In the genomic region with DNA sequence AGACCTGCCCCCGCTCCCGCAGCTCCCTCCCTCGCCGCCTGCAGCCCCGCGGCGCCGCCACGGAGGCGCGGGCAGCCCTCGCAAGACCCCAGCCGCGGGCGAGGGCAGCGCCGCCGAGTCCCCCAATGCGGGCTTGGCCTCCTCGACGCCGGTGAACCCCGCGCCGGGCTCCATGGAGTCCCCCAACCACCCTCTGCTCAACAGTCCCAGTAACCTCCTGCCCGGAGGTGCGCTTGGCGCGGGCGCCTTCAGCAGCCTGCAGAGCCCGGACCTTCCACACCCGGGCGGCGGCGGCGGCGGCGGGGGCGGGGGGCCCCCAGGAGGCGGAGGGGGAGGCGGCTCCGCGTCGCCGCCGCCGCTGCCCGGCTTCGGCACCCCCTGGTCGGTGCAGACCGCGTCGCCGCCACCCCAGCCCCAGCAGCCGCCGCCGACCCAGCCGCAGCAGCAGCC, we compare ENCODE assay signal across 1 cellular context.
TF ChIP-seq lines count a peak whose summit lies in the region.

No MANE protein-coding gene starts in this region.

TF ChIP-seq in HepG2, 621 proteins besides CTCF, POLR2A, EP300 and RAD21 (continued from another document and continues in another):
- TF ChIP-seq, protein P1, sequence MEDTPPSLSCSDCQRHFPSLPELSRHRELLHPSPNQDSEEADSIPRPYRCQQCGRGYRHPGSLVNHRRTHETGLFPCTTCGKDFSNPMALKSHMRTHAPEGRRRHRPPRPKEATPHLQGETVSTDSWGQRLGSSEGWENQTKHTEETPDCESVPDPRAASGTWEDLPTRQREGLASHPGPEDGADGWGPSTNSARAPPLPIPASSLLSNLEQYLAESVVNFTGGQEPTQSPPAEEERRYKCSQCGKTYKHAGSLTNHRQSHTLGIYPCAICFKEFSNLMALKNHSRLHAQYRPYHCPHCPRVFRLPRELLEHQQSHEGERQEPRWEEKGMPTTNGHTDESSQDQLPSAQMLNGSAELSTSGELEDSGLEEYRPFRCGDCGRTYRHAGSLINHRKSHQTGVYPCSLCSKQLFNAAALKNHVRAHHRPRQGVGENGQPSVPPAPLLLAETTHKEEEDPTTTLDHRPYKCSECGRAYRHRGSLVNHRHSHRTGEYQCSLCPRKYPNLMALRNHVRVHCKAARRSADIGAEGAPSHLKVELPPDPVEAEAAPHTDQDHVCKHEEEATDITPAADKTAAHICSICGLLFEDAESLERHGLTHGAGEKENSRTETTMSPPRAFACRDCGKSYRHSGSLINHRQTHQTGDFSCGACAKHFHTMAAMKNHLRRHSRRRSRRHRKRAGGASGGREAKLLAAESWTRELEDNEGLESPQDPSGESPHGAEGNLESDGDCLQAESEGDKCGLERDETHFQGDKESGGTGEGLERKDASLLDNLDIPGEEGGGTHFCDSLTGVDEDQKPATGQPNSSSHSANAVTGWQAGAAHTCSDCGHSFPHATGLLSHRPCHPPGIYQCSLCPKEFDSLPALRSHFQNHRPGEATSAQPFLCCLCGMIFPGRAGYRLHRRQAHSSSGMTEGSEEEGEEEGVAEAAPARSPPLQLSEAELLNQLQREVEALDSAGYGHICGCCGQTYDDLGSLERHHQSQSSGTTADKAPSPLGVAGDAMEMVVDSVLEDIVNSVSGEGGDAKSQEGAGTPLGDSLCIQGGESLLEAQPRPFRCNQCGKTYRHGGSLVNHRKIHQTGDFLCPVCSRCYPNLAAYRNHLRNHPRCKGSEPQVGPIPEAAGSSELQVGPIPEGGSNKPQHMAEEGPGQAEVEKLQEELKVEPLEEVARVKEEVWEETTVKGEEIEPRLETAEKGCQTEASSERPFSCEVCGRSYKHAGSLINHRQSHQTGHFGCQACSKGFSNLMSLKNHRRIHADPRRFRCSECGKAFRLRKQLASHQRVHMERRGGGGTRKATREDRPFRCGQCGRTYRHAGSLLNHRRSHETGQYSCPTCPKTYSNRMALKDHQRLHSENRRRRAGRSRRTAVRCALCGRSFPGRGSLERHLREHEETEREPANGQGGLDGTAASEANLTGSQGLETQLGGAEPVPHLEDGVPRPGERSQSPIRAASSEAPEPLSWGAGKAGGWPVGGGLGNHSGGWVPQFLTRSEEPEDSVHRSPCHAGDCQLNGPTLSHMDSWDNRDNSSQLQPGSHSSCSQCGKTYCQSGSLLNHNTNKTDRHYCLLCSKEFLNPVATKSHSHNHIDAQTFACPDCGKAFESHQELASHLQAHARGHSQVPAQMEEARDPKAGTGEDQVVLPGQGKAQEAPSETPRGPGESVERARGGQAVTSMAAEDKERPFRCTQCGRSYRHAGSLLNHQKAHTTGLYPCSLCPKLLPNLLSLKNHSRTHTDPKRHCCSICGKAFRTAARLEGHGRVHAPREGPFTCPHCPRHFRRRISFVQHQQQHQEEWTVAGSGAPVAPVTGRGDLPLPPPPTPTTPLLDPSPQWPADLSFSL (CRISPR knock-in tag; IDR thresholded peaks at IDR 0.05): no peak
- TF ChIP-seq ZSCAN12 (CRISPR knock-in tag; IDR thresholded peaks at IDR 0.05) (no peak), SNAI1 (CRISPR knock-in tag; IDR thresholded peaks at IDR 0.05; ENCODE audit: borderline replicate concordance) (no peak), ZHX1 (CRISPR knock-in tag; IDR thresholded peaks at IDR 0.05; ENCODE audit: low read depth) (no peak), SIX1 (CRISPR knock-in tag; IDR thresholded peaks at IDR 0.05; ENCODE audit: borderline replicate concordance) (no peak), CCAR2 (optimal IDR thresholded peaks at IDR 0.05; ENCODE audit: low read depth, low read length) (no peak), MAZ (IDR thresholded peaks at IDR 0.05; ENCODE audit: borderline replicate concordance, low read depth, low read length) (no peak), MAZ (CRISPR knock-in tag; IDR thresholded peaks at IDR 0.05; ENCODE audit: low read depth) (peak; percentile 49; the same call in 1 of the 2 replicates), ZNF792 (CRISPR knock-in tag; IDR thresholded peaks at IDR 0.05) (no peak), TOPORS (CRISPR knock-in tag; IDR thresholded peaks at IDR 0.05) (no peak), ZNF546 (CRISPR knock-in tag; conservative IDR thresholded peaks at IDR 0.05) (no peak), ZNF777 (CRISPR knock-in tag; IDR thresholded peaks at IDR 0.05) (peak; percentile 92), CEBPB (IDR thresholded peaks at IDR 0.05; ENCODE audit: borderline replicate concordance, low read depth, low read length) (no peak), FUBP1 (CRISPR knock-in tag; IDR thresholded peaks at IDR 0.05; ENCODE audit: borderline replicate concordance) (no peak), ZNF510 (CRISPR knock-in tag; IDR thresholded peaks at IDR 0.05; ENCODE audit: low read depth) (no peak), SOX13 (IDR thresholded peaks at IDR 0.05) (no peak), SOX13 (CRISPR knock-in tag; conservative IDR thresholded peaks at IDR 0.05 in 1 of 2, IDR thresholded peaks at IDR 0.05 in 1 of 2) (no peak), ZNF296 (CRISPR knock-in tag; conservative IDR thresholded peaks at IDR 0.05) (no peak), ZNF850 (CRISPR knock-in tag; conservative IDR thresholded peaks at IDR 0.05) (no peak), WIZ (CRISPR knock-in tag; IDR thresholded peaks at IDR 0.05) (no peak), ZNF280D (CRISPR knock-in tag; IDR thresholded peaks at IDR 0.05) (no peak), TMF1 (CRISPR knock-in tag; IDR thresholded peaks at IDR 0.05; ENCODE audit: low read depth) (no peak), DMAP1 (CRISPR knock-in tag; IDR thresholded peaks at IDR 0.05) (no peak), SMC3 (IDR thresholded peaks at IDR 0.05; ENCODE audit: low read length) (no peak), SAP130 (CRISPR knock-in tag; IDR thresholded peaks at IDR 0.05; ENCODE audit: low read depth) (0 out of 2 replicates have a peak, but pooled peaks have one; percentile 6), MEF2D (CRISPR knock-in tag; IDR thresholded peaks at IDR 0.05) (no peak), ZNF713 (CRISPR knock-in tag; IDR thresholded peaks at IDR 0.05) (no peak), SKI (IDR thresholded peaks at IDR 0.05; ENCODE audit: partially characterized antibody) (peak; percentile 74), ATF7-NPFF (CRISPR knock-in tag; IDR thresholded peaks at IDR 0.05; ENCODE audit: low read depth) (no peak), NONO (IDR thresholded peaks at IDR 0.05) (no peak), NONO (CRISPR knock-in tag; conservative IDR thresholded peaks at IDR 0.05) (no peak; the same call in 1 of the 2 replicates), ZNF737 (CRISPR knock-in tag; IDR thresholded peaks at IDR 0.05; ENCODE audit: borderline replicate concordance) (no peak), YY1 (IDR thresholded peaks at IDR 0.05; ENCODE audit: insufficient read depth, insufficient replicate concordance, low read depth, low read length) (peak; percentile 25)
- TF ChIP-seq, protein P2, sequence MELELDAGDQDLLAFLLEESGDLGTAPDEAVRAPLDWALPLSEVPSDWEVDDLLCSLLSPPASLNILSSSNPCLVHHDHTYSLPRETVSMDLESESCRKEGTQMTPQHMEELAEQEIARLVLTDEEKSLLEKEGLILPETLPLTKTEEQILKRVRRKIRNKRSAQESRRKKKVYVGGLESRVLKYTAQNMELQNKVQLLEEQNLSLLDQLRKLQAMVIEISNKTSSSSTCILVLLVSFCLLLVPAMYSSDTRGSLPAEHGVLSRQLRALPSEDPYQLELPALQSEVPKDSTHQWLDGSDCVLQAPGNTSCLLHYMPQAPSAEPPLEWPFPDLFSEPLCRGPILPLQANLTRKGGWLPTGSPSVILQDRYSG (CRISPR knock-in tag; IDR thresholded peaks at IDR 0.05): no peak
- TF ChIP-seq, protein P3, sequence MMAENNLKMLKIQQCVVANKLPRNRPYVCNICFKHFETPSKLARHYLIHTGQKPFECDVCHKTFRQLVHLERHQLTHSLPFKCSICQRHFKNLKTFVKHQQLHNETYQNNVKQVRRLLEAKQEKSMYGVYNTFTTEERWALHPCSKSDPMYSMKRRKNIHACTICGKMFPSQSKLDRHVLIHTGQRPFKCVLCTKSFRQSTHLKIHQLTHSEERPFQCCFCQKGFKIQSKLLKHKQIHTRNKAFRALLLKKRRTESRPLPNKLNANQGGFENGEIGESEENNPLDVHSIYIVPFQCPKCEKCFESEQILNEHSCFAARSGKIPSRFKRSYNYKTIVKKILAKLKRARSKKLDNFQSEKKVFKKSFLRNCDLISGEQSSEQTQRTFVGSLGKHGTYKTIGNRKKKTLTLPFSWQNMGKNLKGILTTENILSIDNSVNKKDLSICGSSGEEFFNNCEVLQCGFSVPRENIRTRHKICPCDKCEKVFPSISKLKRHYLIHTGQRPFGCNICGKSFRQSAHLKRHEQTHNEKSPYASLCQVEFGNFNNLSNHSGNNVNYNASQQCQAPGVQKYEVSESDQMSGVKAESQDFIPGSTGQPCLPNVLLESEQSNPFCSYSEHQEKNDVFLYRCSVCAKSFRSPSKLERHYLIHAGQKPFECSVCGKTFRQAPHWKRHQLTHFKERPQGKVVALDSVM (CRISPR knock-in tag; IDR thresholded peaks at IDR 0.05): peak; percentile 78
- TF ChIP-seq, protein P4, sequence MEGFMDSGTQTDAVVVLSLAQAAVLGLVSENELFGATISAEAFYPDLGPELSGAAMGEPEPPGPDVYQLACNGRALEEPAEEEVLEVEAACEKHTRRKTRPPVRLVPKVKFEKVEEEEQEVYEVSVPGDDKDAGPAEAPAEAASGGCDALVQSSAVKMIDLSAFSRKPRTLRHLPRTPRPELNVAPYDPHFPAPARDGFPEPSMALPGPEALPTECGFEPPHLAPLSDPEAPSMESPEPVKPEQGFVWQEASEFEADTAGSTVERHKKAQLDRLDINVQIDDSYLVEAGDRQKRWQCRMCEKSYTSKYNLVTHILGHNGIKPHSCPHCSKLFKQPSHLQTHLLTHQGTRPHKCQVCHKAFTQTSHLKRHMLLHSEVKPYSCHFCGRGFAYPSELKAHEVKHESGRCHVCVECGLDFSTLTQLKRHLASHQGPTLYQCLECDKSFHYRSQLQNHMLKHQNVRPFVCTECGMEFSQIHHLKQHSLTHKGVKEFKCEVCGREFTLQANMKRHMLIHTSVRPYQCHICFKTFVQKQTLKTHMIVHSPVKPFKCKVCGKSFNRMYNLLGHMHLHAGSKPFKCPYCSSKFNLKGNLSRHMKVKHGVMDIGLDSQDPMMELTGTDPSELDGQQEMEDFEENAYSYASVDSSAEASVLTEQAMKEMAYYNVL (CRISPR knock-in tag; IDR thresholded peaks at IDR 0.05; ENCODE audit: borderline replicate concordance): no peak
- TF ChIP-seq, protein P5, sequence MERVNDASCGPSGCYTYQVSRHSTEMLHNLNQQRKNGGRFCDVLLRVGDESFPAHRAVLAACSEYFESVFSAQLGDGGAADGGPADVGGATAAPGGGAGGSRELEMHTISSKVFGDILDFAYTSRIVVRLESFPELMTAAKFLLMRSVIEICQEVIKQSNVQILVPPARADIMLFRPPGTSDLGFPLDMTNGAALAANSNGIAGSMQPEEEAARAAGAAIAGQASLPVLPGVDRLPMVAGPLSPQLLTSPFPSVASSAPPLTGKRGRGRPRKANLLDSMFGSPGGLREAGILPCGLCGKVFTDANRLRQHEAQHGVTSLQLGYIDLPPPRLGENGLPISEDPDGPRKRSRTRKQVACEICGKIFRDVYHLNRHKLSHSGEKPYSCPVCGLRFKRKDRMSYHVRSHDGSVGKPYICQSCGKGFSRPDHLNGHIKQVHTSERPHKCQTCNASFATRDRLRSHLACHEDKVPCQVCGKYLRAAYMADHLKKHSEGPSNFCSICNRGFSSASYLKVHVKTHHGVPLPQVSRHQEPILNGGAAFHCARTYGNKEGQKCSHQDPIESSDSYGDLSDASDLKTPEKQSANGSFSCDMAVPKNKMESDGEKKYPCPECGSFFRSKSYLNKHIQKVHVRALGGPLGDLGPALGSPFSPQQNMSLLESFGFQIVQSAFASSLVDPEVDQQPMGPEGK (CRISPR knock-in tag; IDR thresholded peaks at IDR 0.05): peak; percentile 35; the same call in 1 of the 2 replicates
